ENCODE assay signal across 35 cellular contexts in genomic region chr4:140056015-140056414, GRCh38.
DNase-seq lines count a peak whose midpoint lies in the region; ATAC-seq and TF ChIP-seq lines count a peak whose summit lies in the region.
"Had no signal": no experiment of that assay in that cellular context is flagged by ENCODE, and none has a peak within 500 bp of the region (broad histone marks: within the 10 kb centered on the region; RNA-seq: fewer than 3 reads in every experiment).

No MANE protein-coding gene starts in this region.

- no peaks in the 10 kb centered on the region for H3K27me3 ChIP-seq in GM23338 (ENCODE audit: insufficient read depth)
- H3K27me3 ChIP-seq in CD4-positive, alpha-beta memory T cell (ENCODE audit: insufficient read depth, low read length): no peaks in the 10 kb centered on the region
- H3K27me3 ChIP-seq: adrenal gland, body of pancreas, MG63, Peyer's patch, right lobe of liver, tibial nerve had no signal

- intact Hi-C loops in activated CD4-positive, alpha-beta T cell treated with anti-CD3 and anti-CD28 coated beads for 36 hours (cut with DNase I, micrococcal nuclease): no loop called here
- intact Hi-C loops in activated T-helper 2 cell treated with anti-CD3 and anti-CD28 coated beads, Interferon-gamma antibody, Interleukin-2, Interleukin-4, amounts not matched to agents 10 μg/mL and 5 μg/mL and 100 μg/mL, durations not matched to agents 14 hours and 24 hours and 36 hours (cut with micrococcal nuclease): no loop called here
- intact Hi-C loops in CD4-positive, alpha-beta memory T cell (cut with micrococcal nuclease): no loop called here

- CTCF ChIA-PET in activated CD4-positive, alpha-beta T cell treated with anti-CD3 and anti-CD28 coated beads for 36 hours (lab: Charles Lee): interaction anchor here (0.6 to 0.7 kb wide), 4 partner anchors 46 to 403 kb away, joined by 3 to 6 read pairs (median 4); no protein-coding TSS in a partner anchor
- CTCF ChIA-PET in CD4-positive, alpha-beta memory T cell (lab: Charles Lee; ENCODE audit: partially characterized antibody): interaction anchor here (1.0 to 1.2 kb wide), 3 partner anchors 42 to 198 kb away, joined by 3 to 4 read pairs (median 4); partner anchors contain the start of gene MAML3

- no peaks in the 10 kb centered on the region for H4K20me1 ChIP-seq in GM23338 (replicated peaks; ENCODE audit: insufficient read depth)

- H3F3A ChIP-seq in GM23338 (replicated peaks; ENCODE audit: low read depth): no peaks in the 10 kb centered on the region

- H3K4me2 ChIP-seq in GM23338: no peak overlapping the region

- TF ChIP-seq CTCF in GM23338 (conservative IDR thresholded peaks at IDR 0.05; ENCODE audit: low read depth in 2 of 2): no peak
- no peak for TF ChIP-seq CTCF in glutamatergic neuron (IDR thresholded peaks at IDR 0.05; ENCODE audit: partially characterized antibody, unreplicated experiment)

- POLR2A ChIA-PET in activated CD4-positive, alpha-beta T cell treated with anti-CD3 and anti-CD28 coated beads for 36 hours (lab: Charles Lee): interaction anchor here (0.6 kb wide), 1 partner anchor 16 kb away, joined by 4 read pairs; no protein-coding TSS in a partner anchor
- POLR2A ChIA-PET in CD4-positive, alpha-beta memory T cell (lab: Charles Lee; ENCODE audit: partially characterized antibody): no interaction called here

- no peaks in the 10 kb centered on the region for H3K36me3 Mint-ChIP-seq in activated CD4-positive, alpha-beta T cell treated with anti-CD3 and anti-CD28 coated beads for 36 hours (ENCODE audit: low read depth)
- no peaks in the 10 kb centered on the region for H3K36me3 Mint-ChIP-seq in GM23338 (ENCODE audit: low read depth)
- H3K36me3 Mint-ChIP-seq in glutamatergic neuron (ENCODE audit: unreplicated experiment): no peaks in the 10 kb centered on the region
- no peaks in the 10 kb centered on the region for H3K36me3 Mint-ChIP-seq in stimulated activated naive CD8-positive, alpha-beta T cell treated with anti-CD3 and anti-CD28 coated beads, Interleukin-15, Interleukin-2, amounts not matched to agents 100 ng/mL and 50 ng/mL, for 24 hours (ENCODE audit: low read depth)
- no peaks in the 10 kb centered on the region for H3K36me3 Mint-ChIP-seq in activated T-helper 2 cell treated with anti-CD3 and anti-CD28 coated beads, Interferon-gamma antibody, Interleukin-2, Interleukin-4, amounts not matched to agents 10 μg/mL and 5 μg/mL and 100 μg/mL, durations not matched to agents 14 hours and 24 hours and 36 hours (ENCODE audit: low read depth)
- H3K36me3 Mint-ChIP-seq in CD4-positive, alpha-beta memory T cell: no peaks in the 10 kb centered on the region
- H3K36me3 Mint-ChIP-seq: CD8-positive, alpha-beta T cell had no signal

- H3K4me1 ChIP-seq in GM23338 (ENCODE audit: insufficient read depth): no peaks in the 10 kb centered on the region
- H3K4me1 ChIP-seq in CD4-positive, alpha-beta memory T cell (ENCODE audit: insufficient read depth, low read length): no peaks in the 10 kb centered on the region

- peaks cover 12% of the 10 kb centered on the region for H3K27me3 Mint-ChIP-seq in activated CD4-positive, alpha-beta T cell treated with anti-CD3 and anti-CD28 coated beads for 36 hours
- H3K27me3 Mint-ChIP-seq in GM23338 (ENCODE audit: insufficient read depth, low read depth, poor library complexity) (peaks cover 4% of the 10 kb centered on the region), glutamatergic neuron (ENCODE audit: unreplicated experiment) (peaks cover 2% of the 10 kb centered on the region)
- peaks cover 5% of the 10 kb centered on the region for H3K27me3 Mint-ChIP-seq in stimulated activated naive CD8-positive, alpha-beta T cell treated with anti-CD3 and anti-CD28 coated beads, Interleukin-15, Interleukin-2, amounts not matched to agents 100 ng/mL and 50 ng/mL, for 24 hours
- H3K27me3 Mint-ChIP-seq in activated T-helper 2 cell treated with anti-CD3 and anti-CD28 coated beads, Interferon-gamma antibody, Interleukin-2, Interleukin-4, amounts not matched to agents 10 μg/mL and 5 μg/mL and 100 μg/mL, durations not matched to agents 14 hours and 24 hours and 36 hours (ENCODE audit: low read depth): peaks cover 35% of the 10 kb centered on the region
- peaks cover 12 to 14% of the 10 kb centered on the region in 2 donors for H3K27me3 Mint-ChIP-seq in CD4-positive, alpha-beta memory T cell
- H3K27me3 Mint-ChIP-seq: progenitor cell of endocrine pancreas had no signal

- no peaks in the 10 kb centered on the region for H3K79me2 ChIP-seq in GM23338 (replicated peaks; ENCODE audit: insufficient read depth)

- H3K9me2 ChIP-seq in GM23338 (ENCODE audit: insufficient read depth): no peaks in the 10 kb centered on the region

- H3K9me3 Mint-ChIP-seq in activated CD4-positive, alpha-beta T cell treated with anti-CD3 and anti-CD28 coated beads for 36 hours (ENCODE audit: low read depth): no peaks in the 10 kb centered on the region
- H3K9me3 Mint-ChIP-seq in GM23338: no peaks in the 10 kb centered on the region
- H3K9me3 Mint-ChIP-seq in glutamatergic neuron (ENCODE audit: unreplicated experiment): peaks cover 1% of the 10 kb centered on the region
- H3K9me3 Mint-ChIP-seq in stimulated activated naive CD8-positive, alpha-beta T cell treated with anti-CD3 and anti-CD28 coated beads, Interleukin-15, Interleukin-2, amounts not matched to agents 100 ng/mL and 50 ng/mL, for 24 hours: no peaks in the 10 kb centered on the region
- H3K9me3 Mint-ChIP-seq in activated T-helper 2 cell treated with anti-CD3 and anti-CD28 coated beads, Interferon-gamma antibody, Interleukin-2, Interleukin-4, amounts not matched to agents 10 μg/mL and 5 μg/mL and 100 μg/mL, durations not matched to agents 14 hours and 24 hours and 36 hours: no peaks in the 10 kb centered on the region
- no peaks in the 10 kb centered on the region for H3K9me3 Mint-ChIP-seq in CD4-positive, alpha-beta memory T cell
- H3K9me3 Mint-ChIP-seq: activated CD4-positive, alpha-beta T cell treated with anti-CD3 and anti-CD28 coated beads, Interleukin-2, amount 10 ng/mL, durations not matched to agents 24 days and 14 days; CD8-positive, alpha-beta T cell had no signal

- no peaks in the 10 kb centered on the region for H3K36me3 ChIP-seq in GM23338 (ENCODE audit: insufficient read depth)
- H3K36me3 ChIP-seq in CD4-positive, alpha-beta memory T cell (ENCODE audit: insufficient read depth, low read length): no peaks in the 10 kb centered on the region
- H3K36me3 ChIP-seq: adrenal gland, left ventricle myocardium inferior, MG63, Peyer's patch, right lobe of liver, spleen, tibial nerve had no signal

- peak; percentile 60 for ATAC-seq in activated CD4-positive, alpha-beta T cell treated with anti-CD3 and anti-CD28 coated beads for 36 hours
- ATAC-seq in GM23338 (peak; percentile 56), GM21737 (IDR thresholded peaks at IDR 0.05; ENCODE audit: unreplicated experiment) (no peak)
- ATAC-seq: body of pancreas; CD8-positive, alpha-beta T cell; esophagus mucosa; right lobe of liver had no signal

- H3K27ac ChIP-seq in GM23338 (ENCODE audit: low read depth): no peak overlapping the region
- H3K27ac ChIP-seq in CD4-positive, alpha-beta memory T cell (ENCODE audit: low read depth, low read length): no peak overlapping the region
- H3K27ac ChIP-seq: adrenal gland, body of pancreas, left ventricle myocardium inferior, Peyer's patch, right lobe of liver, spleen, tibial nerve had no signal

- peak overlapping the region; percentile 0 for H3K4me3 Mint-ChIP-seq in activated CD4-positive, alpha-beta T cell treated with anti-CD3 and anti-CD28 coated beads for 36 hours
- no peak overlapping the region for H3K4me3 Mint-ChIP-seq in GM23338
- H3K4me3 Mint-ChIP-seq in glutamatergic neuron (ENCODE audit: unreplicated experiment): no peak overlapping the region
- no peak overlapping the region for H3K4me3 Mint-ChIP-seq in stimulated activated naive CD8-positive, alpha-beta T cell treated with anti-CD3 and anti-CD28 coated beads, Interleukin-15, Interleukin-2, amounts not matched to agents 100 ng/mL and 50 ng/mL, for 24 hours
- H3K4me3 Mint-ChIP-seq in activated T-helper 2 cell treated with anti-CD3 and anti-CD28 coated beads, Interferon-gamma antibody, Interleukin-2, Interleukin-4, amounts not matched to agents 10 μg/mL and 5 μg/mL and 100 μg/mL, durations not matched to agents 14 hours and 24 hours and 36 hours (ENCODE audit: low read depth): no peak overlapping the region
- no peak overlapping the region for H3K4me3 Mint-ChIP-seq in CD4-positive, alpha-beta memory T cell
- H3K4me3 Mint-ChIP-seq: activated CD4-positive, alpha-beta T cell treated with anti-CD3 and anti-CD28 coated beads, Interleukin-2, amount 10 ng/mL, durations not matched to agents 24 days and 14 days; CD8-positive, alpha-beta T cell had no signal

- peak; percentile 29 for DNase-seq in activated CD4-positive, alpha-beta T cell treated with anti-CD3 and anti-CD28 coated beads for 36 hours
- DNase-seq in activated CD4-positive, alpha-beta T cell treated with anti-CD3 and anti-CD28 coated beads for 1 hour: no peak
- DNase-seq in GM23338 (ENCODE audit: low spot score): peak; percentile 14
- no peak for DNase-seq in glutamatergic neuron
- DNase-seq in activated T-helper 2 cell treated with anti-CD3 and anti-CD28 coated beads, Interferon-gamma antibody, Interleukin-2, Interleukin-4, amounts not matched to agents 10 μg/mL and 5 μg/mL and 100 μg/mL, durations not matched to agents 14 hours and 24 hours and 36 hours (ENCODE audit: low spot score): no peak
- DNase-seq in CD4-positive, alpha-beta memory T cell: no peak
- DNase-seq: activated CD4-positive, alpha-beta T cell treated with anti-CD3 and anti-CD28 coated beads, Interleukin-2, amount 10 ng/mL, durations not matched to agents 24 days and 14 days; activated CD8-positive, alpha-beta memory T cell treated with anti-CD3 and anti-CD28 coated beads for 24 hours; activated gamma-delta T cell; activated T-cell treated with anti-CD3 and anti-CD28 coated beads for 4 hours; adrenal gland; body of pancreas; CD8-positive, alpha-beta T cell; dermis blood vessel endothelial cell; head of caudate nucleus; islet precursor cell; KBM-7; left ventricle myocardium inferior; MG63; NCI-H1105; NCI-H187 treated with DMSO at 0.1 percent for 48 hours; NCI-H2171 treated with DMSO at 0.1 percent for 48 hours; NCI-H526 treated with DMSO at 0.1 percent for 48 hours; nucleus accumbens; Peyer's patch; right lobe of liver; SHP77 treated with DMSO at 0.1 percent for 48 hours; spleen; stimulated activated CD4-positive, alpha-beta T cell treated with anti-CD3 and anti-CD28 coated beads, Interleukin-2, amount 100 ng/mL, for 24 hours; stimulated activated CD8-positive, alpha-beta memory T cell treated with anti-CD3 and anti-CD28 coated beads, Interleukin-4, amount 100 ng/mL, for 48 hours had no signal

- no peaks in the 10 kb centered on the region for H3K9me3 ChIP-seq in CD4-positive, alpha-beta memory T cell (ENCODE audit: control insufficient read depth in 1 of 2, low read length in 2 of 2)
- H3K9me3 ChIP-seq: adrenal gland, body of pancreas, left ventricle myocardium inferior, MG63, Peyer's patch, right lobe of liver, spleen, tibial nerve had no signal

- H3K4me3 ChIP-seq in GM23338: no peak overlapping the region
- no peak overlapping the region for H3K4me3 ChIP-seq in CD4-positive, alpha-beta memory T cell (ENCODE audit: low read length in 2 of 2)
- H3K4me3 ChIP-seq: adrenal gland, body of pancreas, left ventricle myocardium inferior, MG63, Peyer's patch, right lobe of liver, spleen, tibial nerve had no signal

- H3K4me1 Mint-ChIP-seq in activated CD4-positive, alpha-beta T cell treated with anti-CD3 and anti-CD28 coated beads for 36 hours: peaks cover 43% of the 10 kb centered on the region
- H3K4me1 Mint-ChIP-seq in GM23338: peaks cover 6% of the 10 kb centered on the region
- peaks cover 43% of the 10 kb centered on the region for H3K4me1 Mint-ChIP-seq in glutamatergic neuron (ENCODE audit: low read depth, unreplicated experiment)
- H3K4me1 Mint-ChIP-seq in stimulated activated naive CD8-positive, alpha-beta T cell treated with anti-CD3 and anti-CD28 coated beads, Interleukin-15, Interleukin-2, amounts not matched to agents 100 ng/mL and 50 ng/mL, for 24 hours (ENCODE audit: low read depth): peaks cover 41% of the 10 kb centered on the region
- H3K4me1 Mint-ChIP-seq in activated T-helper 2 cell treated with anti-CD3 and anti-CD28 coated beads, Interferon-gamma antibody, Interleukin-2, Interleukin-4, amounts not matched to agents 10 μg/mL and 5 μg/mL and 100 μg/mL, durations not matched to agents 14 hours and 24 hours and 36 hours (ENCODE audit: low read depth): peaks cover 38% of the 10 kb centered on the region
- H3K4me1 Mint-ChIP-seq in CD4-positive, alpha-beta memory T cell: peaks cover 0 to 4% (median 2%) of the 10 kb centered on the region in 4 donors

- peak overlapping the region; percentile 7 for H3K27ac Mint-ChIP-seq in activated CD4-positive, alpha-beta T cell treated with anti-CD3 and anti-CD28 coated beads for 36 hours
- H3K27ac Mint-ChIP-seq in GM23338 (no peak overlapping the region), glutamatergic neuron (ENCODE audit: unreplicated experiment) (peak overlapping the region; percentile 9)
- H3K27ac Mint-ChIP-seq in stimulated activated naive CD8-positive, alpha-beta T cell treated with anti-CD3 and anti-CD28 coated beads, Interleukin-15, Interleukin-2, amounts not matched to agents 100 ng/mL and 50 ng/mL, for 24 hours: peak overlapping the region; percentile 40
- H3K27ac Mint-ChIP-seq in activated T-helper 2 cell treated with anti-CD3 and anti-CD28 coated beads, Interferon-gamma antibody, Interleukin-2, Interleukin-4, amounts not matched to agents 10 μg/mL and 5 μg/mL and 100 μg/mL, durations not matched to agents 14 hours and 24 hours and 36 hours: no peak overlapping the region
- no peak overlapping the region for H3K27ac Mint-ChIP-seq in CD4-positive, alpha-beta memory T cell
- H3K27ac Mint-ChIP-seq: activated CD4-positive, alpha-beta T cell treated with anti-CD3 and anti-CD28 coated beads, Interleukin-2, amount 10 ng/mL, durations not matched to agents 24 days and 14 days; CD8-positive, alpha-beta T cell; progenitor cell of endocrine pancreas had no signal

- H2AFZ ChIP-seq in GM23338: no peak overlapping the region; the same call in 1 of the 2 replicates

Comparison
In these comparisons a context has a peak if more than half of its experiments do, and no peak if none do; other contexts are left out.
1. DNase-seq: peak in activated CD4-positive, alpha-beta T cell treated with anti-CD3 and anti-CD28 coated beads for 36 hours (single experiment) and GM23338 (single experiment); none in activated CD4-positive, alpha-beta T cell treated with anti-CD3 and anti-CD28 coated beads for 1 hour (single experiment), glutamatergic neuron (single experiment), activated T-helper 2 cell treated with anti-CD3 and anti-CD28 coated beads, Interferon-gamma antibody, Interleukin-2, Interleukin-4, amounts not matched to agents 10 μg/mL and 5 μg/mL and 100 μg/mL, durations not matched to agents 14 hours and 24 hours and 36 hours (single experiment) and CD4-positive, alpha-beta memory T cell (0 of 5).
2. H3K27ac Mint-ChIP-seq: peak in activated CD4-positive, alpha-beta T cell treated with anti-CD3 and anti-CD28 coated beads for 36 hours (single experiment), glutamatergic neuron (single experiment) and stimulated activated naive CD8-positive, alpha-beta T cell treated with anti-CD3 and anti-CD28 coated beads, Interleukin-15, Interleukin-2, amounts not matched to agents 100 ng/mL and 50 ng/mL, for 24 hours (single experiment); none in GM23338 (single experiment), activated T-helper 2 cell treated with anti-CD3 and anti-CD28 coated beads, Interferon-gamma antibody, Interleukin-2, Interleukin-4, amounts not matched to agents 10 μg/mL and 5 μg/mL and 100 μg/mL, durations not matched to agents 14 hours and 24 hours and 36 hours (single experiment) and CD4-positive, alpha-beta memory T cell (0 of 7).